17 cellular contexts compared by ENCODE assay signal in the genomic region with DNA sequence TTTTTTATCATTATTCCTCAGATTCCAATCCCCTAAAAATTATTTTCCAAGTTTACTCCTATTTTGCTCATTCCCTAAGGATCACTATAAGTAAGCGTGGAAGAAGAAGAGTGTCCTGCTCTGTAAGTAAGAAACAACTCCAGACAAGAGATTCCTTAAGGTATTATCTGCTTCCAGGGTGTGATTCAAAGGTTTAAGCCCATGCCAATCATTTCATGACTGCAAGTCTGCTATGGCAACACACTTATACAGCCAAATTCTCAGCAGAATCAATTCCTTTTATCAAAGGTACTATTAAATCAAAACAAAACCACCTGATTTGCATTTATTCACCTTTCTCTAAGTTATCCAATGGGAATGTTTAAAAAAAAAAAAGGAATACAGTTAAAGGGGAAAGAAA. TPM values are rescaled to one million over a fixed set of nuclear protein-coding genes. Genes with fewer than 3 reads are reported as not detected.
DNase-seq lines count a peak whose midpoint lies in the region; ATAC-seq, FAIRE-seq and TF ChIP-seq lines count a peak whose summit lies in the region.
"Had no signal": no experiment of that assay in that cellular context is flagged by ENCODE, and none has a peak within 500 bp of the region (broad histone marks: within the 10 kb centered on the region; RNA-seq: fewer than 3 reads in every experiment).

No MANE protein-coding gene starts in this region.

- 90% methylated on average over 1 of the region's 1 CpG for WGBS in A549 (ENCODE audit: missing lambda C conversion rate)
- 94 to 97% methylated on average over 1 of the region's 1 CpG for WGBS in body of pancreas, 2 donors

- FAIRE-seq in A549 (lab: Jason Lieb, UNC), result no peak
- FAIRE-seq: bronchial epithelial cell had no signal

- H3K27me3 ChIP-seq in CD4-positive, CD25-positive, alpha-beta regulatory T cell (ENCODE audit: control insufficient read depth, insufficient read depth, low read length), result no peaks in the 10 kb centered on the region
- H3K27me3 ChIP-seq in body of pancreas, result no peaks in the 10 kb centered on the region
- H3K27me3 ChIP-seq: hepatocyte had no signal

- H3K27ac Mint-ChIP-seq in CD4-positive, CD25-positive, alpha-beta regulatory T cell, result peak overlapping the region; percentile 63 to 87 (median 66)
- peak overlapping the region; percentile 75 for H3K27ac Mint-ChIP-seq in T-helper 17 cell

- intact Hi-C loops in body of pancreas (cut with DNase I), result no loop called here

- no peaks in the 10 kb centered on the region for H3K9me3 Mint-ChIP-seq in CD4-positive, CD25-positive, alpha-beta regulatory T cell

- TF ChIP-seq POLR2A in A549 (IDR thresholded peaks at IDR 0.05; ENCODE audit: low read length) (no peak), body of pancreas (IDR thresholded peaks at IDR 0.05) (no peak)

- no peak overlapping the region for H3K4me3 ChIP-seq in A549
- peak overlapping the region; percentile 45 for H3K4me3 ChIP-seq in CD4-positive, CD25-positive, alpha-beta regulatory T cell (ENCODE audit: low read depth, low read length)
- no peak overlapping the region for H3K4me3 ChIP-seq in body of pancreas
- H3K4me3 ChIP-seq: hepatocyte had no signal

- no peak overlapping the region for H3K27ac ChIP-seq in A549
- H3K27ac ChIP-seq in CD4-positive, CD25-positive, alpha-beta regulatory T cell (ENCODE audit: insufficient read depth, low read length, poor library complexity, severe bottlenecking), result no peak overlapping the region
- H3K27ac ChIP-seq in body of pancreas, result no peak overlapping the region
- H3K27ac ChIP-seq: hepatocyte had no signal

- H3K9me3 ChIP-seq in A549 (no peaks in the 10 kb centered on the region), T-helper 17 cell (ENCODE audit: control insufficient read depth, low read length, poor library complexity, severe bottlenecking) (no peaks in the 10 kb centered on the region), body of pancreas (no peaks in the 10 kb centered on the region)
- H3K9me3 ChIP-seq in CD4-positive, CD25-positive, alpha-beta regulatory T cell (ENCODE audit: control insufficient read depth in 2 of 2, low read length in 2 of 2), result no peaks in the 10 kb centered on the region
- H3K9me3 ChIP-seq: Caco-2 had no signal

- peaks cover 14% of the 10 kb centered on the region for H3K36me3 Mint-ChIP-seq in CD4-positive, CD25-positive, alpha-beta regulatory T cell
- peaks cover 5% of the 10 kb centered on the region for H3K36me3 Mint-ChIP-seq in T-helper 17 cell (ENCODE audit: low read depth)

- H3K4me1 Mint-ChIP-seq in CD4-positive, CD25-positive, alpha-beta regulatory T cell, result peaks cover 58 to 95% (median 79%) of the 10 kb centered on the region in 4 donors
- peaks cover 58% of the 10 kb centered on the region for H3K4me1 Mint-ChIP-seq in T-helper 17 cell

- TF ChIP-seq CTCF in A549 (IDR thresholded peaks at IDR 0.05) (no peak), body of pancreas (IDR thresholded peaks at IDR 0.05) (no peak)

- TF ChIP-seq RAD21 in A549 (conservative IDR thresholded peaks at IDR 0.05 in 1 of 2, IDR thresholded peaks at IDR 0.05 in 1 of 2), result no peak

- H3K4me1 ChIP-seq in A549 (peaks cover 19% of the 10 kb centered on the region; the same call in 2 of the 3 replicates), body of pancreas (peaks cover 87% of the 10 kb centered on the region)
- H3K4me1 ChIP-seq in CD4-positive, CD25-positive, alpha-beta regulatory T cell (ENCODE audit: control insufficient read depth, insufficient read depth, low read length, poor library complexity, severe bottlenecking), result peaks cover 92% of the 10 kb centered on the region

- no peak for DNase-seq in A549 (ENCODE audit: low read depth in 1 of 2, low spot score in 1 of 2)
- no peak for DNase-seq in CD4-positive, CD25-positive, alpha-beta regulatory T cell
- no peak for DNase-seq in T-helper 17 cell
- DNase-seq in kidney tubule cell (ENCODE audit: low spot score), result peak; percentile 35
- DNase-seq in GM03348 (ENCODE audit: low spot score), result no peak
- no peak for DNase-seq in stimulated activated CD4-positive, alpha-beta T cell treated with anti-CD3 and anti-CD28 coated beads, Interleukin-2, amount 100 ng/mL, for 24 hours
- DNase-seq in body of pancreas, result no peak
- DNase-seq: activated CD4-positive, alpha-beta T cell treated with anti-CD3 and anti-CD28 coated beads for 4 hours; Caco-2; DND-41; foreskin fibroblast; NCI-H1105 treated with DMSO at 0.1 percent for 48 hours; NCI-H510A; stimulated activated CD4-positive, alpha-beta T cell treated with anti-CD3 and anti-CD28 coated beads, Interleukin-4, amount 100 ng/mL, for 4 hours had no signal

- CTCF ChIA-PET in A549 (lab: Yijun Ruan, JAX), result no interaction called here

- H3K4me2 ChIP-seq in A549, result peak overlapping the region; percentile 41; the same call in 2 of the 3 replicates
- H3K4me2 ChIP-seq: hepatocyte had no signal

- peaks cover 7% of the 10 kb centered on the region for H3K36me3 ChIP-seq in CD4-positive, CD25-positive, alpha-beta regulatory T cell (ENCODE audit: control insufficient read depth, insufficient read depth, low read length)
- no peaks in the 10 kb centered on the region for H3K36me3 ChIP-seq in body of pancreas (replicated peaks in 1 of 2; ENCODE audit: insufficient read depth in 1 of 2, low read depth in 2 of 2)

- ATAC-seq in A549 (no peak), T-helper 17 cell (no peak), GM21528 (IDR thresholded peaks at IDR 0.05; ENCODE audit: low FRiP score, unreplicated experiment) (no peak), body of pancreas (no peak)
- ATAC-seq in CD4-positive, CD25-positive, alpha-beta regulatory T cell (ENCODE audit: low read depth in 2 of 2), result no peak

- POLR2A ChIA-PET in A549 (lab: Yijun Ruan, JAX), result no interaction called here

- H3K27me3 Mint-ChIP-seq in CD4-positive, CD25-positive, alpha-beta regulatory T cell, result no peaks in the 10 kb centered on the region
- no peaks in the 10 kb centered on the region for H3K27me3 Mint-ChIP-seq in T-helper 17 cell

- no peak for TF ChIP-seq EP300 in A549 (IDR thresholded peaks at IDR 0.05)

- peak overlapping the region; percentile 41 to 71 (median 58) for H3K4me3 Mint-ChIP-seq in CD4-positive, CD25-positive, alpha-beta regulatory T cell
- H3K4me3 Mint-ChIP-seq in T-helper 17 cell, result no peak overlapping the region

TF ChIP-seq in A549, 52 proteins besides CTCF, POLR2A, EP300 and RAD21:
- TF ChIP-seq HOXB5 (CRISPR knock-in tag; IDR thresholded peaks at IDR 0.05) (no peak), PHF8 (IDR thresholded peaks at IDR 0.05; ENCODE audit: borderline replicate concordance, low read depth) (no peak), HEYL (CRISPR knock-in tag; IDR thresholded peaks at IDR 0.05) (no peak), JUNB (IDR thresholded peaks at IDR 0.05) (no peak), ZFP36 (IDR thresholded peaks at IDR 0.05; ENCODE audit: borderline replicate concordance, partially characterized antibody) (no peak), BHLHE40 (IDR thresholded peaks at IDR 0.05; ENCODE audit: low read depth, low read length) (no peak), JUN (IDR thresholded peaks at IDR 0.05) (no peak), SREBF2 (IDR thresholded peaks at IDR 0.05) (no peak), FOSL2 (IDR thresholded peaks at IDR 0.05) (no peak), FOSL2 (CRISPR knock-in tag; IDR thresholded peaks at IDR 0.05) (no peak), ESRRA (IDR thresholded peaks at IDR 0.05; ENCODE audit: borderline replicate concordance, low read length) (no peak), CEBPB (IDR thresholded peaks at IDR 0.05) (no peak)
- TF ChIP-seq, protein P1, sequence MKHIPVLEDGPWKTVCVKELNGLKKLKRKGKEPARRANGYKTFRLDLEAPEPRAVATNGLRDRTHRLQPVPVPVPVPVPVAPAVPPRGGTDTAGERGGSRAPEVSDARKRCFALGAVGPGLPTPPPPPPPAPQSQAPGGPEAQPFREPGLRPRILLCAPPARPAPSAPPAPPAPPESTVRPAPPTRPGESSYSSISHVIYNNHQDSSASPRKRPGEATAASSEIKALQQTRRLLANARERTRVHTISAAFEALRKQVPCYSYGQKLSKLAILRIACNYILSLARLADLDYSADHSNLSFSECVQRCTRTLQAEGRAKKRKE (CRISPR knock-in tag; IDR thresholded peaks at IDR 0.05; ENCODE audit: low read depth), result no peak
- TF ChIP-seq, protein P2, sequence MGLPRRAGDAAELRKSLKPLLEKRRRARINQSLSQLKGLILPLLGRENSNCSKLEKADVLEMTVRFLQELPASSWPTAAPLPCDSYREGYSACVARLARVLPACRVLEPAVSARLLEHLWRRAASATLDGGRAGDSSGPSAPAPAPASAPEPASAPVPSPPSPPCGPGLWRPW (IDR thresholded peaks at IDR 0.05), result no peak

RNA-seq across cellular contexts. Expression of a gene that starts 43.7 kb away (rescaled TPM):
- polyA plus RNA-seq in A549 (2011; rRNA removed) (3.6 and 3.9 TPM in 2 replicates), A549 (2017; fragmentation: RNase III; extraction: RNeasy Plus Mini Kit Qiagen cat#74134 plus additional on column Dnase treatment) (2.0 to 2.3 TPM (median 2.2 TPM) in 3 replicates)
- 1.1 and 1.6 TPM in 2 replicates for polyA plus RNA-seq in A549 (2012; cell fraction: cytosol; rRNA removed)
- polyA plus RNA-seq in A549 (2012; cell fraction: nucleus; rRNA removed), result 2.2 and 3.0 TPM in 2 replicates
- polyA minus RNA-seq in A549 (2011; rRNA and poly(A)+ RNA removed), result 10.5 and 11.0 TPM in 2 replicates
- total RNA-seq in CD4-positive, CD25-positive, alpha-beta regulatory T cell, result 119 TPM
- polyA plus RNA-seq in CD4-positive, CD25-positive, alpha-beta regulatory T cell, result 100 to 1,000 TPM in 1 of 4 donors, 10 to 100 TPM in 3; 45.5 to 115 (median 65.4) TPM
- total RNA-seq in T-helper 17 cell (10 to 100 TPM; 72.9 to 86.1 TPM), body of pancreas (10 to 100 TPM; 24.1 to 51.1 TPM)
